In genomic region chr10:49300140-49300974, GRCh38 we compare ENCODE assay signal across 11 cellular contexts. TPM values are rescaled to one million over a fixed set of nuclear protein-coding genes. Genes with fewer than 3 reads are reported as not detected.
DNase-seq lines count a peak whose midpoint lies in the region; ATAC-seq lines count a peak whose summit lies in the region.
"Had no signal": no experiment of that assay in that cellular context is flagged by ENCODE, and none has a peak within 500 bp of the region (broad histone marks: within the 10 kb centered on the region; RNA-seq: fewer than 3 reads in every experiment).

No MANE protein-coding gene starts in this region.

- H3K4me1 ChIP-seq in Karpas-422 (ENCODE audit: low read length) = no peaks in the 10 kb centered on the region

- H3K27me3 Mint-ChIP-seq in memory B cell = no peaks in the 10 kb centered on the region
- H3K27me3 Mint-ChIP-seq in activated CD4-positive, alpha-beta T cell treated with anti-CD3 and anti-CD28 coated beads, Interleukin-2, amount 10 ng/mL, durations not matched to agents 7 days and 5 days = peaks cover 2% of the 10 kb centered on the region

- H3K4me2 ChIP-seq in Karpas-422 (ENCODE audit: low read depth, low read length, poor library complexity, severe bottlenecking) = no peak overlapping the region

- peak overlapping the region; percentile 37 for H3K27ac Mint-ChIP-seq in memory B cell
- no peak overlapping the region for H3K27ac Mint-ChIP-seq in activated CD4-positive, alpha-beta T cell treated with anti-CD3 and anti-CD28 coated beads, Interleukin-2, amount 10 ng/mL, durations not matched to agents 7 days and 5 days
- H3K27ac Mint-ChIP-seq: activated naive CD8-positive, alpha-beta T cell treated with anti-CD3 and anti-CD28 coated beads, Interleukin-2, amount 10 ng/mL, durations not matched to agents 7 days and 5 days had no signal

- H3K4me1 Mint-ChIP-seq in memory B cell = peaks cover 16% of the 10 kb centered on the region
- H3K4me1 Mint-ChIP-seq in activated CD4-positive, alpha-beta T cell treated with anti-CD3 and anti-CD28 coated beads, Interleukin-2, amount 10 ng/mL, durations not matched to agents 7 days and 5 days = no peaks in the 10 kb centered on the region

- POLR2A ChIA-PET in activated CD4-positive, alpha-beta T cell treated with anti-CD3 and anti-CD28 coated beads, Interleukin-2, amount 10 ng/mL, durations not matched to agents 7 days and 5 days (lab: Charles Lee) = no interaction called here

- H3K9me3 Mint-ChIP-seq in memory B cell = no peaks in the 10 kb centered on the region
- H3K9me3 Mint-ChIP-seq in activated CD4-positive, alpha-beta T cell treated with anti-CD3 and anti-CD28 coated beads, Interleukin-2, amount 10 ng/mL, durations not matched to agents 7 days and 5 days = no peaks in the 10 kb centered on the region
- H3K9me3 Mint-ChIP-seq: activated naive CD8-positive, alpha-beta T cell treated with anti-CD3 and anti-CD28 coated beads, Interleukin-2, amount 10 ng/mL, durations not matched to agents 7 days and 5 days had no signal

- CTCF ChIA-PET in activated CD4-positive, alpha-beta T cell treated with anti-CD3 and anti-CD28 coated beads, Interleukin-2, amount 10 ng/mL, durations not matched to agents 7 days and 5 days (lab: Charles Lee) = interaction anchor here (0.5 to 0.8 kb wide), 2 partner anchors 12 to 63 kb away, joined by 3 to 4 read pairs; no protein-coding TSS in a partner anchor

- ATAC-seq in GM19023 (IDR thresholded peaks at IDR 0.05; ENCODE audit: unreplicated experiment) = peak; percentile 84
- peak; percentile 67 for ATAC-seq in HG02870 (IDR thresholded peaks at IDR 0.05; ENCODE audit: unreplicated experiment)
- ATAC-seq in memory B cell (ENCODE audit: low read depth) = peak; percentile 74
- ATAC-seq in activated CD4-positive, CD25-positive, alpha-beta regulatory T cell treated with anti-CD3 and anti-CD28 coated beads, Interleukin-2, amount 50 U/mL, for 24 hours = no peak

- H3K4me3 ChIP-seq in Karpas-422 (ENCODE audit: low read length) = no peak overlapping the region
- H3K4me3 ChIP-seq: skin epidermis, tibial artery had no signal

- no peak overlapping the region for H3K27ac ChIP-seq in Karpas-422 (ENCODE audit: low read length)
- H3K27ac ChIP-seq: tibial artery had no signal

- H3K36me3 Mint-ChIP-seq in memory B cell = no peaks in the 10 kb centered on the region
- H3K36me3 Mint-ChIP-seq in activated CD4-positive, alpha-beta T cell treated with anti-CD3 and anti-CD28 coated beads, Interleukin-2, amount 10 ng/mL, durations not matched to agents 7 days and 5 days (ENCODE audit: low read depth) = no peaks in the 10 kb centered on the region
- H3K36me3 Mint-ChIP-seq: activated naive CD8-positive, alpha-beta T cell treated with anti-CD3 and anti-CD28 coated beads, Interleukin-2, amount 10 ng/mL, durations not matched to agents 7 days and 5 days had no signal

- no peaks in the 10 kb centered on the region for H3K36me3 ChIP-seq in Karpas-422 (ENCODE audit: insufficient read depth, low read length)
- H3K36me3 ChIP-seq: tibial artery had no signal

- H3K79me2 ChIP-seq in Karpas-422 (ENCODE audit: low read length) = no peaks in the 10 kb centered on the region

- no peak overlapping the region for H3K9ac ChIP-seq in Karpas-422 (ENCODE audit: low read length)

- H3K27me3 ChIP-seq in Karpas-422 (ENCODE audit: low read length) = no peaks in the 10 kb centered on the region
- H3K27me3 ChIP-seq: tibial artery had no signal

- DNase-seq in RPMI8226 (peak; percentile 77), memory B cell (ENCODE audit: low spot score in 2 of 2) (no peak), Karpas-422 (no peak)
- no peak for DNase-seq in activated CD4-positive, alpha-beta T cell treated with anti-CD3 and anti-CD28 coated beads, Interleukin-2, amount 10 ng/mL, durations not matched to agents 7 days and 5 days
- DNase-seq in activated CD4-positive, alpha-beta T cell treated with anti-CD3 and anti-CD28 coated beads, Interleukin-2, amount 50 U/mL, for 4 hours = no peak
- DNase-seq: activated naive CD8-positive, alpha-beta T cell treated with anti-CD3 and anti-CD28 coated beads, Interleukin-2, amount 10 ng/mL, durations not matched to agents 7 days and 5 days; tibial artery had no signal

- H4K20me1 ChIP-seq in Karpas-422 (ENCODE audit: insufficient read depth, low read depth, low read length) = no peaks in the 10 kb centered on the region

- no peak overlapping the region for H2AFZ ChIP-seq in Karpas-422 (ENCODE audit: low read length)

- no peaks in the 10 kb centered on the region for H3K9me3 ChIP-seq in Karpas-422 (ENCODE audit: low read length)
- H3K9me3 ChIP-seq: tibial artery had no signal

- H3K4me3 Mint-ChIP-seq in memory B cell = peak overlapping the region; percentile 24
- no peak overlapping the region for H3K4me3 Mint-ChIP-seq in activated CD4-positive, alpha-beta T cell treated with anti-CD3 and anti-CD28 coated beads, Interleukin-2, amount 10 ng/mL, durations not matched to agents 7 days and 5 days
- H3K4me3 Mint-ChIP-seq: activated naive CD8-positive, alpha-beta T cell treated with anti-CD3 and anti-CD28 coated beads, Interleukin-2, amount 10 ng/mL, durations not matched to agents 7 days and 5 days had no signal

- H3K9me2 ChIP-seq in Karpas-422 (replicated peaks; ENCODE audit: insufficient read depth, low read length) = no peaks in the 10 kb centered on the region

RNA-seq across cellular contexts. Expression of gene C10orf71, which starts 1.4 kb away (rescaled TPM):
- not detected for total RNA-seq in activated CD4-positive, alpha-beta T cell treated with anti-CD3 and anti-CD28 coated beads, Interleukin-2, amount 10 ng/mL, durations not matched to agents 7 days and 5 days
- not detected in 2 replicates for total RNA-seq in Karpas-422 (2014; rRNA removed; shearing (Covaris generic); ENCODE audit: low replicate concordance)
- total RNA-seq: activated naive CD8-positive, alpha-beta T cell treated with anti-CD3 and anti-CD28 coated beads, Interleukin-2, amount 10 ng/mL, durations not matched to agents 7 days and 5 days had no signal

Comparison
In these comparisons a context has a peak if more than half of its experiments do, and no peak if none do; other contexts are left out.
1. ATAC-seq: peak in GM19023 (single experiment), HG02870 (single experiment) and memory B cell (single experiment); none in activated CD4-positive, CD25-positive, alpha-beta regulatory T cell treated with anti-CD3 and anti-CD28 coated beads, Interleukin-2, amount 50 U/mL, for 24 hours (0 of 2).